Comparison of ENCODE assay signal across 2 cellular contexts in the genomic region with DNA sequence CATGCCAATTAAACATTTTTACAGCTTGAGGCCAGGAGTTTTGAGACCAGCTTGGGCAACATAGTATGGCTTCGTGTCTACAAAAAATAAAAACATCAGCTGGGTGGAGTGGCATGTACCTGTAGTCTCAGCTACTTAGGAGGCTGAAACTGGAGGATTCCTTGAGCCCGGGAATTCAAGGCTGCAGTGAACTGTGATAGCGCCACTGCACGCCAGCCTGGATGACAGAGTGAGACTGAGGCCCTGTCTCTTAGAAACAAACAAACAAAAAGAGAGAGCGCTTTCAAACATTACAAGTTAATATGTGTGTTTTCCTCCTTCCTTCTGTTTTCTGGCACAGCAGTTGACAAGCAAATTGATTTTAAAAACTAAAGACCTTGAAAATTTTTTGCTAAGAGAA.
A peak's percentile ranks its signal among the peaks of the same experiment; 100 is the strongest.
TF ChIP-seq lines count a peak whose summit lies in the region.

No MANE protein-coding gene starts in this region.

TF ChIP-seq in HepG2, 621 proteins besides CTCF, POLR2A, EP300 and RAD21:
- TF ChIP-seq IKZF1 (IDR thresholded peaks at IDR 0.05) (no peak), ZNF770 (CRISPR knock-in tag; IDR thresholded peaks at IDR 0.05) (peak; percentile 46; the same call in 1 of the 2 replicates)
- TF ChIP-seq, protein P1, sequence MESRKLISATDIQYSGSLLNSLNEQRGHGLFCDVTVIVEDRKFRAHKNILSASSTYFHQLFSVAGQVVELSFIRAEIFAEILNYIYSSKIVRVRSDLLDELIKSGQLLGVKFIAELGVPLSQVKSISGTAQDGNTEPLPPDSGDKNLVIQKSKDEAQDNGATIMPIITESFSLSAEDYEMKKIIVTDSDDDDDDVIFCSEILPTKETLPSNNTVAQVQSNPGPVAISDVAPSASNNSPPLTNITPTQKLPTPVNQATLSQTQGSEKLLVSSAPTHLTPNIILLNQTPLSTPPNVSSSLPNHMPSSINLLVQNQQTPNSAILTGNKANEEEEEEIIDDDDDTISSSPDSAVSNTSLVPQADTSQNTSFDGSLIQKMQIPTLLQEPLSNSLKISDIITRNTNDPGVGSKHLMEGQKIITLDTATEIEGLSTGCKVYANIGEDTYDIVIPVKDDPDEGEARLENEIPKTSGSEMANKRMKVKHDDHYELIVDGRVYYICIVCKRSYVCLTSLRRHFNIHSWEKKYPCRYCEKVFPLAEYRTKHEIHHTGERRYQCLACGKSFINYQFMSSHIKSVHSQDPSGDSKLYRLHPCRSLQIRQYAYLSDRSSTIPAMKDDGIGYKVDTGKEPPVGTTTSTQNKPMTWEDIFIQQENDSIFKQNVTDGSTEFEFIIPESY (CRISPR knock-in tag; IDR thresholded peaks at IDR 0.05), result peak; percentile 90

TF ChIP-seq in GM12891, 5 proteins besides CTCF, POLR2A, EP300 and RAD21:
- TF ChIP-seq TAF1 (IDR thresholded peaks at IDR 0.05; ENCODE audit: low read depth, low read length), result no peak
